ENCODE assay signal across 10 cellular contexts in the genomic region with DNA sequence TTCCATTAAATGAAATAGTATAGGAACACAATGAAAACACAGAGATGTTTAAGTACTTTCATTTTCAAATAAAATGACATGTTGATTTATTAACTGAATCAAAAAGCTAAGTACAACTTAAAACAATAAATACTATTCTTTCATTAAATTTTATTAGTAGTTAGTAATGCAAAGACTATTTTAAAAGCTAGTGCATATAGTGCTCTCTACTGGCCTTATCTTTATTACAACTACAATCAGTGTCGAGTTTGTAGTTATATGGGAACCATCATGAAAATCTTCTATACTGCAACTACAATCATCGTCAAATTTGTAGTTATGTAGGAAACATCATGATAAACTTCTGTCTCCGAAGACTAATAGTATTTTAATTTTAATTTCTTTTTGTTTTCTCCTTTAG. TPM values are rescaled to one million over a fixed set of nuclear protein-coding genes. Genes with fewer than 3 reads are reported as not detected.
DNase-seq lines count a peak whose midpoint lies in the region; ATAC-seq and TF ChIP-seq lines count a peak whose summit lies in the region.
"Had no signal": no experiment of that assay in that cellular context is flagged by ENCODE, and none has a peak within 500 bp of the region (broad histone marks: within the 10 kb centered on the region; RNA-seq: fewer than 3 reads in every experiment).

No MANE protein-coding gene starts in this region.

- CTCF ChIA-PET in CD4-positive, alpha-beta T cell (lab: Charles Lee), result no interaction called here

- H3K27me3 Mint-ChIP-seq in CD4-positive, alpha-beta T cell, result no peaks in the 10 kb centered on the region

- H3K9me3 Mint-ChIP-seq in CD4-positive, alpha-beta T cell, result peaks cover 3% of the 10 kb centered on the region

- no peaks in the 10 kb centered on the region for H3K9me3 ChIP-seq in body of pancreas
- no peaks in the 10 kb centered on the region for H3K9me3 ChIP-seq in CD4-positive, alpha-beta T cell (ENCODE audit: control insufficient read depth, low read length)
- H3K9me3 ChIP-seq: colonic mucosa, stomach had no signal

- H3K36me3 Mint-ChIP-seq in CD4-positive, alpha-beta T cell (ENCODE audit: low read depth), result no peaks in the 10 kb centered on the region

- ATAC-seq in GM18867 (IDR thresholded peaks at IDR 0.05; ENCODE audit: unreplicated experiment), result peak; percentile 69
- ATAC-seq in body of pancreas, result no peak
- ATAC-seq in CD4-positive, alpha-beta T cell (ENCODE audit: poor library complexity), result no peak

- no peak overlapping the region for H3K27ac ChIP-seq in body of pancreas
- no peak overlapping the region for H3K27ac ChIP-seq in CD4-positive, alpha-beta T cell (ENCODE audit: low read depth, low read length)
- H3K27ac ChIP-seq: colonic mucosa, stomach had no signal

- H3K4me3 ChIP-seq in AG09309 (ENCODE audit: control insufficient read depth, low read depth, low read length) (no peak overlapping the region), fibroblast of pulmonary artery (replicated peaks; ENCODE audit: low read depth, low read length) (no peak overlapping the region), body of pancreas (no peak overlapping the region)
- H3K4me3 ChIP-seq: colonic mucosa, stomach had no signal

- no peaks in the 10 kb centered on the region for H3K4me1 Mint-ChIP-seq in CD4-positive, alpha-beta T cell (ENCODE audit: low read depth)

- POLR2A ChIA-PET in CD4-positive, alpha-beta T cell (lab: Charles Lee), result no interaction called here

- no peak overlapping the region for H3K4me3 Mint-ChIP-seq in CD4-positive, alpha-beta T cell

- intact Hi-C loops in body of pancreas (cut with DNase I), result no loop called here
- intact Hi-C loops in CD4-positive, alpha-beta T cell (cut with DNase I, micrococcal nuclease), result no loop called here

- no peaks in the 10 kb centered on the region for H3K27me3 ChIP-seq in body of pancreas
- H3K27me3 ChIP-seq in CD4-positive, alpha-beta T cell (ENCODE audit: control insufficient read depth, insufficient read depth, low read length), result no peaks in the 10 kb centered on the region
- H3K27me3 ChIP-seq: colonic mucosa, stomach had no signal

- TF ChIP-seq CTCF in AG09309 (IDR thresholded peaks at IDR 0.05; ENCODE audit: control insufficient read depth, insufficient read depth, low read depth, low read length, missing control alignments) (peak; percentile 32), fibroblast of pulmonary artery (IDR thresholded peaks at IDR 0.05; ENCODE audit: low read length, missing control alignments) (peak; percentile 30), body of pancreas (IDR thresholded peaks at IDR 0.05) (peak in 1 of 7 experiments; percentile 2)
- no peak for TF ChIP-seq CTCF in CD4-positive, alpha-beta T cell (IDR thresholded peaks at IDR 0.05)

- WGBS in body of pancreas, 2 donors, result 47 to 52% methylated on average over 3 of the region's 3 CpGs

- DNase-seq in AG09309 (ENCODE audit: low read depth), result no peak
- DNase-seq in NAMALWA (ENCODE audit: low spot score), result peak; percentile 3
- DNase-seq in fibroblast of pulmonary artery (ENCODE audit: low read depth), result peak; percentile 19
- DNase-seq in body of pancreas, result no peak
- no peak for DNase-seq in NCI-H187 treated with DMSO at 0.1 percent for 48 hours (lab: John Stamatoyannopoulos, UW)
- DNase-seq in CD4-positive, alpha-beta T cell, result no peak
- no peak for DNase-seq in middle frontal gyrus (ENCODE audit: extremely low spot score, low spot score)
- DNase-seq: colonic mucosa, stomach had no signal

- no peak overlapping the region for H3K27ac Mint-ChIP-seq in CD4-positive, alpha-beta T cell

- no peaks in the 10 kb centered on the region for H3K4me1 ChIP-seq in body of pancreas
- H3K4me1 ChIP-seq: colonic mucosa, stomach had no signal

- TF ChIP-seq POLR2A in body of pancreas (IDR thresholded peaks at IDR 0.05), result no peak

- no peaks in the 10 kb centered on the region for H3K36me3 ChIP-seq in body of pancreas (replicated peaks in 1 of 2; ENCODE audit: insufficient read depth in 1 of 2, low read depth in 2 of 2)
- H3K36me3 ChIP-seq: colonic mucosa, stomach had no signal

RNA-seq across cellular contexts. Expression of gene LIN7A, which starts 8.9 kb away (rescaled TPM):
- 1 to 10 TPM in 1 of 2 donors, under 1 TPM in 1; 0.66 to 1.0 TPM for total RNA-seq in body of pancreas
- total RNA-seq in CD4-positive, alpha-beta T cell, result not detected

Comparison
In these comparisons a context has a peak if more than half of its experiments do, and no peak if none do; other contexts are left out.
1. DNase-seq: peak in NAMALWA (single experiment) and fibroblast of pulmonary artery (single experiment); none in AG09309 (single experiment), body of pancreas (0 of 4), NCI-H187 treated with DMSO at 0.1 percent for 48 hours (single experiment), CD4-positive, alpha-beta T cell (0 of 10) and middle frontal gyrus (single experiment).